ENCODE assay signal across 14 cellular contexts in the genomic region with DNA sequence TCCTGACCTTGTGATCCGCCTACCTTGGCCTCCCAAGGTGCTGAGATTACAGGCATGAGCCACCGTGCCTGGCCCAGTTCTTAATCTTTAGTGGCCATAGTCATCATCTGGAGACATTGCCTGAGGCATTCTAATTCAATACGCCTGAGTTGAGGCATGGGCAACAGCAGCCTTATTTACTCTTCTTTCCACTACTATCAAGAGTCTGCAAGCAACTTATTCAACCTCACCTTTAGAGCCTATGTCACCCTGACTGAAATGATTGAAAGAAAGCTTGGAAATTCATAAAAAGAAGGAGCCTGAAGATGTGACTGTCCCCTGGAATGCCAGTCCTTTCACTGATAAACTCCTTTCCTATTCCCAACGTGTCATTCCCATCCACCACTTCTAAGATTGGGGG. TPM values are rescaled to one million over a fixed set of nuclear protein-coding genes. Genes with fewer than 3 reads are reported as not detected.
DNase-seq lines count a peak whose midpoint lies in the region; TF ChIP-seq lines count a peak whose summit lies in the region.
"Had no signal": no experiment of that assay in that cellular context is flagged by ENCODE, and none has a peak within 500 bp of the region (broad histone marks: within the 10 kb centered on the region; RNA-seq: fewer than 3 reads in every experiment).

No MANE protein-coding gene starts in this region.

- H3K4me1 ChIP-seq in spleen (no peaks in the 10 kb centered on the region), transverse colon (no peaks in the 10 kb centered on the region)
- H3K4me1 ChIP-seq: HAP-1 had no signal

- 83 to 97% (median 90%) methylated on average over 4 of the region's 4 CpGs for WGBS in spleen, 5 donors
- WGBS in transverse colon (ENCODE audit: low coverage in 1 of 2), 2 donors: 73 to 89% methylated on average over 2 to 4 of the region's 4 CpGs

- TF ChIP-seq EP300 in transverse colon (IDR thresholded peaks at IDR 0.05; ENCODE audit: low read depth): no peak

- H3K36me3 ChIP-seq in spleen (no peaks in the 10 kb centered on the region), transverse colon (no peaks in the 10 kb centered on the region)
- H3K36me3 ChIP-seq: HAP-1 had no signal

- no peak for TF ChIP-seq CTCF in dorsolateral prefrontal cortex (IDR thresholded peaks at IDR 0.05 in 54 of 56, conservative IDR thresholded peaks at IDR 0.05 in 2 of 56; ENCODE audit: low read depth in 1 of 56, partially characterized antibody in 56 of 56)
- no peak for TF ChIP-seq CTCF in spleen (IDR thresholded peaks at IDR 0.05 in 8 of 11, conservative IDR thresholded peaks at IDR 0.05 in 3 of 11)
- TF ChIP-seq CTCF in transverse colon (IDR thresholded peaks at IDR 0.05): no peak

- no peak for TF ChIP-seq POLR2A in spleen (IDR thresholded peaks at IDR 0.05)
- no peak for TF ChIP-seq POLR2A in transverse colon (IDR thresholded peaks at IDR 0.05)

- peak; percentile 15 for DNase-seq in NCI-H69 (lab: John Stamatoyannopoulos, UW)
- DNase-seq in dorsolateral prefrontal cortex: no peak
- peak; percentile 20 for DNase-seq in spleen
- DNase-seq in activated CD4-positive, alpha-beta T cell treated with anti-CD3 and anti-CD28 coated beads, Interleukin-2, amount 50 U/mL, for 1 hour: no peak
- DNase-seq in transverse colon: no peak
- no peak for DNase-seq in mesenteric fat pad (ENCODE audit: low spot score)
- DNase-seq: C1 segment of cervical spinal cord; Calu3; CD4-positive, alpha-beta memory T cell; COR-L47; GF-D8; GOT3; HFFc6 had no signal

- H3K9me3 ChIP-seq in spleen (no peaks in the 10 kb centered on the region), transverse colon (no peaks in the 10 kb centered on the region)
- H3K9me3 ChIP-seq: HAP-1 had no signal

- no peak overlapping the region for H3K4me3 ChIP-seq in dorsolateral prefrontal cortex
- H3K4me3 ChIP-seq in spleen: no peak overlapping the region
- H3K4me3 ChIP-seq in transverse colon: no peak overlapping the region
- H3K4me3 ChIP-seq: HAP-1 had no signal

- H3K27me3 ChIP-seq in dorsolateral prefrontal cortex: no peaks in the 10 kb centered on the region
- H3K27me3 ChIP-seq in spleen (replicated peaks in 1 of 7): no peaks in the 10 kb centered on the region
- H3K27me3 ChIP-seq in transverse colon: no peaks in the 10 kb centered on the region

- intact Hi-C loops in dorsolateral prefrontal cortex (cut with DNase I): no loop called here
- intact Hi-C loops in spleen (cut with DNase I; ENCODE audit: low total_unique reads): no loop called here
- intact Hi-C loops in transverse colon (cut with DNase I; ENCODE audit: low total_unique reads): no loop called here

- H3K27ac ChIP-seq in dorsolateral prefrontal cortex (peak overlapping the region in 47 of 59 donors; percentile 36 to 100 (median 97)), spleen (no peak overlapping the region), transverse colon (no peak overlapping the region)

- in situ Hi-C loops in transverse colon (cut with MboI; ENCODE audit: low pct_ligation_motif_present in 1 of 4, low pct_unique_long_range_greater_than_20kb in 1 of 4, low sequenced_read_pairs in 3 of 4): no loop called here

RNA-seq across cellular contexts. Expression of gene PAFAH1B2, which starts 15.8 kb away (rescaled TPM):
- total RNA-seq in dorsolateral prefrontal cortex (100 to 1,000 TPM in 100 of 120 experiments, 10 to 100 TPM in 20; 78.7 to 162 (median 121) TPM), spleen (10 to 100 TPM; 58.6 to 80.4 (median 67.2) TPM), transverse colon (10 to 100 TPM; 18.1 to 90.8 (median 78.3) TPM), mesenteric fat pad (110 TPM)
- 10 to 100 TPM; 14.3 to 28.3 (median 16.2) TPM for polyA plus RNA-seq in spleen

RNA-seq across cellular contexts. Expression of gene SIK3, which starts 30.1 kb away (rescaled TPM):
- 100 to 1,000 TPM; 101 to 349 (median 174) TPM for total RNA-seq in dorsolateral prefrontal cortex
- total RNA-seq in spleen: 100 to 1,000 TPM in 1 of 7 donors, 10 to 100 TPM in 6; 61.0 to 112 (median 70.9) TPM
- polyA plus RNA-seq in spleen: 10 to 100 TPM in 2 of 3 donors, 1 to 10 TPM in 1; 7.8 to 11.8 (median 11.1) TPM
- 10 to 100 TPM; 35.6 to 68.6 (median 38.9) TPM for total RNA-seq in transverse colon
- 39.2 TPM for total RNA-seq in mesenteric fat pad

RNA-seq across cellular contexts. Expression of gene SIDT2, which starts 50.3 kb away (rescaled TPM):
- total RNA-seq in dorsolateral prefrontal cortex (100 to 1,000 TPM in 5 of 120 experiments, 10 to 100 TPM in 115; 44.3 to 113 (median 69.8) TPM), spleen (10 to 100 TPM; 40.3 to 83.8 (median 58.3) TPM), transverse colon (10 to 100 TPM; 68.1 to 95.0 (median 78.2) TPM), mesenteric fat pad (226 TPM)
- polyA plus RNA-seq in spleen: 10 to 100 TPM; 21.3 to 36.0 (median 24.0) TPM

Comparison
In these comparisons a context has a peak if more than half of its experiments do, and no peak if none do; other contexts are left out.
1. DNase-seq: peak in NCI-H69 (single experiment) and spleen (single experiment); none in dorsolateral prefrontal cortex (0 of 10), activated CD4-positive, alpha-beta T cell treated with anti-CD3 and anti-CD28 coated beads, Interleukin-2, amount 50 U/mL, for 1 hour (single experiment), transverse colon (single experiment) and mesenteric fat pad (single experiment).
2. H3K27ac ChIP-seq: peak in dorsolateral prefrontal cortex (47 of 59); none in spleen (0 of 8) and transverse colon (0 of 4).